In the genomic region with DNA sequence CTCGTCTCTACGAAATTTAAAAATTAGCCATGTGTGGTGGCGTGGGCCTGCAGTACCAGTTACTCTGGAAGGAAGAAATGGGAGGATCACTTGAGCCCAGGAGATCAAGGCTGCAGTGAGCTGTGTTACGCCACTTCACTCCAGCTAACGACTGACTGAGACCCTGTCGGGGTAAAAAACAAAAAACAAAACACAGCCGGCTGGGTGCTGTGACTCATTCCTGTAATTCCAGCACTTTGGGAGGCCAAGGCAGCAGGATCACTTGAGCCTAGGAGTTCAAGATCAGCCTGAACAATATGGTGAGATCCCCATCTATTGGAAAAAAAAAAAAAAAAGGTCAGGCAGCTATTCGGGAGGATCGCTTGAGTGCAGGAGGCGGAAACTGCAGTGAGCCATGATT, we compare ENCODE assay signal across 10 cellular contexts. TPM values are rescaled to one million over a fixed set of nuclear protein-coding genes. Genes with fewer than 3 reads are reported as not detected.
DNase-seq lines count a peak whose midpoint lies in the region; ATAC-seq lines count a peak whose summit lies in the region.
"Had no signal": no experiment of that assay in that cellular context is flagged by ENCODE, and none has a peak within 500 bp of the region (broad histone marks: within the 10 kb centered on the region; RNA-seq: fewer than 3 reads in every experiment).

No MANE protein-coding gene starts in this region.

- CTCF ChIA-PET in activated CD8-positive, alpha-beta memory T cell treated with anti-CD3 and anti-CD28 coated beads, Interleukin-2, amount 10 ng/mL, durations not matched to agents 7 days and 5 days (lab: Charles Lee) = interaction anchor here (0.8 to 2.4 kb wide), 5 partner anchors 13 to 311 kb away, joined by 3 to 14 read pairs (median 3); no protein-coding TSS in a partner anchor

- H3K4me1 Mint-ChIP-seq in activated CD8-positive, alpha-beta memory T cell treated with anti-CD3 and anti-CD28 coated beads, Interleukin-2, amount 10 ng/mL, durations not matched to agents 7 days and 5 days = peaks cover 47% of the 10 kb centered on the region

- peak overlapping the region; percentile 100 for H3K4me3 Mint-ChIP-seq in activated CD8-positive, alpha-beta memory T cell treated with anti-CD3 and anti-CD28 coated beads, Interleukin-2, amount 10 ng/mL, durations not matched to agents 7 days and 5 days

- ATAC-seq in activated CD8-positive, alpha-beta memory T cell treated with anti-CD3 and anti-CD28 coated beads, Interleukin-2, amount 10 ng/mL, durations not matched to agents 7 days and 5 days = no peak
- ATAC-seq in GM19397 (IDR thresholded peaks at IDR 0.05; ENCODE audit: unreplicated experiment) (no peak), GM18858 (IDR thresholded peaks at IDR 0.05; ENCODE audit: unreplicated experiment) (no peak), GM18502 (IDR thresholded peaks at IDR 0.05; ENCODE audit: poor library complexity, unreplicated experiment) (no peak)

- DNase-seq in activated CD8-positive, alpha-beta memory T cell treated with anti-CD3 and anti-CD28 coated beads, Interleukin-2, amount 10 ng/mL, durations not matched to agents 7 days and 5 days = no peak
- DNase-seq in activated CD8-positive, alpha-beta memory T cell treated with anti-CD3 and anti-CD28 coated beads for 24 hours = no peak
- DNase-seq in SJSA1 (ENCODE audit: low read depth in 1 of 2, low spot score in 2 of 2) (peak; percentile 12 to 46), fibroblast of peridontal ligament (ENCODE audit: extremely low read depth) (peak; percentile 15)
- DNase-seq: anterior cingulate cortex had no signal

- H3K4me3 ChIP-seq in SJSA1 (no peak overlapping the region), skeletal muscle tissue (ENCODE audit: low read length in 3 of 3) (no peak overlapping the region)

- H3K36me3 ChIP-seq in SJSA1 (peaks cover 25% of the 10 kb centered on the region), skeletal muscle tissue (ENCODE audit: control insufficient read depth in 3 of 3, insufficient read depth in 3 of 3, low read length in 3 of 3) (peaks cover 0 to 7% (median 6%) of the 10 kb centered on the region in 3 donors)

- no peak overlapping the region for H3K27ac Mint-ChIP-seq in activated CD8-positive, alpha-beta memory T cell treated with anti-CD3 and anti-CD28 coated beads, Interleukin-2, amount 10 ng/mL, durations not matched to agents 7 days and 5 days

- H3K9me3 Mint-ChIP-seq in activated CD8-positive, alpha-beta memory T cell treated with anti-CD3 and anti-CD28 coated beads, Interleukin-2, amount 10 ng/mL, durations not matched to agents 7 days and 5 days (ENCODE audit: low read depth) = no peaks in the 10 kb centered on the region

- no peaks in the 10 kb centered on the region for H3K9me3 ChIP-seq in SJSA1 (replicated peaks)
- no peaks in the 10 kb centered on the region for H3K9me3 ChIP-seq in skeletal muscle tissue (ENCODE audit: control insufficient read depth in 3 of 3, low read length in 3 of 3)

- H3K27me3 ChIP-seq in SJSA1 (replicated peaks) = no peaks in the 10 kb centered on the region
- H3K27me3 ChIP-seq in skeletal muscle tissue (ENCODE audit: control insufficient read depth in 3 of 3, insufficient read depth in 3 of 3, low read length in 3 of 3) = no peaks in the 10 kb centered on the region

- H3K36me3 Mint-ChIP-seq in activated CD8-positive, alpha-beta memory T cell treated with anti-CD3 and anti-CD28 coated beads, Interleukin-2, amount 10 ng/mL, durations not matched to agents 7 days and 5 days = peaks cover 40% of the 10 kb centered on the region

- H3K4me1 ChIP-seq in SJSA1 (replicated peaks) = peaks cover 12% of the 10 kb centered on the region
- peaks cover 22 to 44% (median 22%) of the 10 kb centered on the region in 3 donors for H3K4me1 ChIP-seq in skeletal muscle tissue (ENCODE audit: control insufficient read depth in 3 of 3, insufficient read depth in 3 of 3, low read length in 3 of 3)

- peak overlapping the region in 1 of 3 donors; percentile 7 for H3K9ac ChIP-seq in skeletal muscle tissue (ENCODE audit: low read depth in 1 of 3, low read length in 3 of 3)

- no peak overlapping the region for H3K27ac ChIP-seq in SJSA1
- peak overlapping the region; percentile 87 for H3K27ac ChIP-seq in skeletal muscle tissue (ENCODE audit: low read depth, low read length)
- H3K27ac ChIP-seq: SK-N-MC had no signal

- peaks cover 4% of the 10 kb centered on the region for H3K27me3 Mint-ChIP-seq in activated CD8-positive, alpha-beta memory T cell treated with anti-CD3 and anti-CD28 coated beads, Interleukin-2, amount 10 ng/mL, durations not matched to agents 7 days and 5 days

RNA-seq across cellular contexts. Expression of a gene that starts 2.4 kb away (rescaled TPM):
- 10 to 100 TPM; 54.5 to 66.4 TPM for total RNA-seq in activated CD8-positive, alpha-beta memory T cell treated with anti-CD3 and anti-CD28 coated beads, Interleukin-2, amount 10 ng/mL, durations not matched to agents 7 days and 5 days
- 65.8 and 79.8 TPM in 2 replicates for total RNA-seq in SJSA1 (2014; rRNA removed; shearing (Covaris generic))
- 75.2 TPM for total RNA-seq in skeletal muscle tissue

RNA-seq across cellular contexts. Expression of a gene that starts 32.0 kb away (rescaled TPM):
- 10 to 100 TPM; 18.9 to 21.3 TPM for total RNA-seq in activated CD8-positive, alpha-beta memory T cell treated with anti-CD3 and anti-CD28 coated beads, Interleukin-2, amount 10 ng/mL, durations not matched to agents 7 days and 5 days
- 2.1 and 3.5 TPM in 2 replicates for total RNA-seq in SJSA1 (2014; rRNA removed; shearing (Covaris generic))
- total RNA-seq in skeletal muscle tissue = 16.2 TPM

RNA-seq across cellular contexts. Expression of a gene that starts 48.3 kb away (rescaled TPM):
- total RNA-seq in activated CD8-positive, alpha-beta memory T cell treated with anti-CD3 and anti-CD28 coated beads, Interleukin-2, amount 10 ng/mL, durations not matched to agents 7 days and 5 days = 10 to 100 TPM; 31.0 to 38.3 TPM
- 8.7 and 15.6 TPM in 2 replicates for total RNA-seq in SJSA1 (2014; rRNA removed; shearing (Covaris generic))
- 21.4 TPM for total RNA-seq in skeletal muscle tissue

RNA-seq across cellular contexts. Expression of a gene that starts 52.6 kb away (rescaled TPM):
- 1 to 10 TPM; 2.3 to 2.7 TPM for total RNA-seq in activated CD8-positive, alpha-beta memory T cell treated with anti-CD3 and anti-CD28 coated beads, Interleukin-2, amount 10 ng/mL, durations not matched to agents 7 days and 5 days
- 655 and 717 TPM in 2 replicates for total RNA-seq in SJSA1 (2014; rRNA removed; shearing (Covaris generic))
- 103 TPM for total RNA-seq in skeletal muscle tissue

Comparison
In these comparisons a context has a peak if more than half of its experiments do, and no peak if none do; other contexts are left out.
1. DNase-seq: peak in SJSA1 (2 of 2) and fibroblast of peridontal ligament (single experiment); none in activated CD8-positive, alpha-beta memory T cell treated with anti-CD3 and anti-CD28 coated beads, Interleukin-2, amount 10 ng/mL, durations not matched to agents 7 days and 5 days (single experiment) and activated CD8-positive, alpha-beta memory T cell treated with anti-CD3 and anti-CD28 coated beads for 24 hours (single experiment).